ENCODE assay signal across 1 cellular context in the genomic region with DNA sequence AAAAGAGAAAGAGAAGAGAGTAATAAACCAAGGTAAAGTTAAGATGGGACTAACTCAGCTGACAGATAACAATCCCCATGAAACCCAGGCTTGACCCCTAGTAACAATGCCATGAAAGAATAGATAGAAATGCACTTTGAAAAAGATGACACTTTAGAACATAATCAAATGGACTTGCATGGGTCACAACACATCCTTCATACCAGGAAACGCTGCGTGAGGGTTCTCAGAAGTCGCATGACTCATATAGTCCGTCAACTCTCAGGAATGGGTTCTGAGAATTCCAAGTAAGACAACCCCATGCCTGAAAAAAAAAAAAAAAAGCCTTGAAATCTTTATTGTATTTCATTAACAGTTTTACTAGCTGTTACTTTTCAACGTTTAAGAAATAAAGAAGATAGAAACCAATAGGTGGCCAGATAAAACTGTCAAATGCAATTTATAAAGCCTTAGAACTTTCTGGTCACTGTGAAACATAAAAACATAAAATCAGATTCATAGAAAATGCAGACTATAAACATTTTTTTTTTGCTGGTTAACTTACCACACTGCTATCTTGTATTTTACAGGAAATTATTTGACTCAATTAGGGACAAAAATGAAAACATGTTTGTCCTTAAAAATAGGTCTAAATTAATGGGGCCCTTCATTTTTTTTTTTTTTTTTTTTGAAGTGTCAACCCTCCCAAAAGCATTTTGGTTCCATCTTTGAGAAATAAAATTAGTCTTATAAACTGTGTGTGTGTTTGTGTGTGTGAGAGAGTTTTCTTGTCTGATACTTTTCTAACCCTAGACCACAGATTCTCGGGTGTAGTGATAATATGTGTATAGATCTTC.
A peak's percentile ranks its signal among the peaks of the same experiment; 100 is the strongest.
TF ChIP-seq lines count a peak whose summit lies in the region.

No MANE protein-coding gene starts in this region.

TF ChIP-seq in K562, 482 proteins besides CTCF, POLR2A, EP300 and RAD21 (continued from another document and continues in another):
- TF ChIP-seq, protein P1, sequence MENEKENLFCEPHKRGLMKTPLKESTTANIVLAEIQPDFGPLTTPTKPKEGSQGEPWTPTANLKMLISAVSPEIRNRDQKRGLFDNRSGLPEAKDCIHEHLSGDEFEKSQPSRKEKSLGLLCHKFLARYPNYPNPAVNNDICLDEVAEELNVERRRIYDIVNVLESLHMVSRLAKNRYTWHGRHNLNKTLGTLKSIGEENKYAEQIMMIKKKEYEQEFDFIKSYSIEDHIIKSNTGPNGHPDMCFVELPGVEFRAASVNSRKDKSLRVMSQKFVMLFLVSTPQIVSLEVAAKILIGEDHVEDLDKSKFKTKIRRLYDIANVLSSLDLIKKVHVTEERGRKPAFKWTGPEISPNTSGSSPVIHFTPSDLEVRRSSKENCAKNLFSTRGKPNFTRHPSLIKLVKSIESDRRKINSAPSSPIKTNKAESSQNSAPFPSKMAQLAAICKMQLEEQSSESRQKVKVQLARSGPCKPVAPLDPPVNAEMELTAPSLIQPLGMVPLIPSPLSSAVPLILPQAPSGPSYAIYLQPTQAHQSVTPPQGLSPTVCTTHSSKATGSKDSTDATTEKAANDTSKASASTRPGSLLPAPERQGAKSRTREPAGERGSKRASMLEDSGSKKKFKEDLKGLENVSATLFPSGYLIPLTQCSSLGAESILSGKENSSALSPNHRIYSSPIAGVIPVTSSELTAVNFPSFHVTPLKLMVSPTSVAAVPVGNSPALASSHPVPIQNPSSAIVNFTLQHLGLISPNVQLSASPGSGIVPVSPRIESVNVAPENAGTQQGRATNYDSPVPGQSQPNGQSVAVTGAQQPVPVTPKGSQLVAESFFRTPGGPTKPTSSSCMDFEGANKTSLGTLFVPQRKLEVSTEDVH (IDR thresholded peaks at IDR 0.05; ENCODE audit: low read depth, partially characterized antibody) = no peak
- no peak for TF ChIP-seq SMAD1 (IDR thresholded peaks at IDR 0.05; ENCODE audit: low read depth, low read length, partially characterized antibody)
- TF ChIP-seq ZNF12 (CRISPR knock-in tag; IDR thresholded peaks at IDR 0.05) = no peak
- TF ChIP-seq, protein P2, sequence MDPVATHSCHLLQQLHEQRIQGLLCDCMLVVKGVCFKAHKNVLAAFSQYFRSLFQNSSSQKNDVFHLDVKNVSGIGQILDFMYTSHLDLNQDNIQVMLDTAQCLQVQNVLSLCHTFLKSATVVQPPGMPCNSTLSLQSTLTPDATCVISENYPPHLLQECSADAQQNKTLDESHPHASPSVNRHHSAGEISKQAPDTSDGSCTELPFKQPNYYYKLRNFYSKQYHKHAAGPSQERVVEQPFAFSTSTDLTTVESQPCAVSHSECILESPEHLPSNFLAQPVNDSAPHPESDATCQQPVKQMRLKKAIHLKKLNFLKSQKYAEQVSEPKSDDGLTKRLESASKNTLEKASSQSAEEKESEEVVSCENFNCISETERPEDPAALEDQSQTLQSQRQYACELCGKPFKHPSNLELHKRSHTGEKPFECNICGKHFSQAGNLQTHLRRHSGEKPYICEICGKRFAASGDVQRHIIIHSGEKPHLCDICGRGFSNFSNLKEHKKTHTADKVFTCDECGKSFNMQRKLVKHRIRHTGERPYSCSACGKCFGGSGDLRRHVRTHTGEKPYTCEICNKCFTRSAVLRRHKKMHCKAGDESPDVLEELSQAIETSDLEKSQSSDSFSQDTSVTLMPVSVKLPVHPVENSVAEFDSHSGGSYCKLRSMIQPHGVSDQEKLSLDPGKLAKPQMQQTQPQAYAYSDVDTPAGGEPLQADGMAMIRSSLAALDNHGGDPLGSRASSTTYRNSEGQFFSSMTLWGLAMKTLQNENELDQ (CRISPR knock-in tag; IDR thresholded peaks at IDR 0.05; ENCODE audit: borderline replicate concordance) = no peak
- TF ChIP-seq, protein P3, sequence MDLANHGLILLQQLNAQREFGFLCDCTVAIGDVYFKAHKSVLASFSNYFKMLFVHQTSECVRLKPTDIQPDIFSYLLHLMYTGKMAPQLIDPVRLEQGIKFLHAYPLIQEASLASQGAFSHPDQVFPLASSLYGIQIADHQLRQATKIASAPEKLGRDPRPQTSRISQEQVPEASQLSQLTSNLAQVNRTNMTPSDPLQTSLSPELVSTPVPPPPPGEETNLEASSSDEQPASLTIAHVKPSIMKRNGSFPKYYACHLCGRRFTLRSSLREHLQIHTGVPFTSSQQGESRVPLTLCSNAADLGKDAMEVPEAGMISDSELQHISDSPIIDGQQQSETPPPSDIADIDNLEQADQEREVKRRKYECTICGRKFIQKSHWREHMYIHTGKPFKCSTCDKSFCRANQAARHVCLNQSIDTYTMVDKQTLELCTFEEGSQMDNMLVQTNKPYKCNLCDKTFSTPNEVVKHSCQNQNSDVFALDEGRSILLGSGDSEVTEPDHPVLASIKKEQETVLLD (IDR thresholded peaks at IDR 0.05) = peak; percentile 63; the same call in 1 of the 2 replicates
- TF ChIP-seq PYGO2 (tag; IDR thresholded peaks at IDR 0.05) = no peak
- peak; percentile 54; the same call in 1 of the 2 replicates for TF ChIP-seq ZEB2 (IDR thresholded peaks at IDR 0.05)
- TF ChIP-seq ZNF699 (CRISPR knock-in tag; IDR thresholded peaks at IDR 0.05; ENCODE audit: insufficient replicate concordance) = no peak
- no peak for TF ChIP-seq ZNF3 (CRISPR knock-in tag; IDR thresholded peaks at IDR 0.05)
- TF ChIP-seq, protein P4, sequence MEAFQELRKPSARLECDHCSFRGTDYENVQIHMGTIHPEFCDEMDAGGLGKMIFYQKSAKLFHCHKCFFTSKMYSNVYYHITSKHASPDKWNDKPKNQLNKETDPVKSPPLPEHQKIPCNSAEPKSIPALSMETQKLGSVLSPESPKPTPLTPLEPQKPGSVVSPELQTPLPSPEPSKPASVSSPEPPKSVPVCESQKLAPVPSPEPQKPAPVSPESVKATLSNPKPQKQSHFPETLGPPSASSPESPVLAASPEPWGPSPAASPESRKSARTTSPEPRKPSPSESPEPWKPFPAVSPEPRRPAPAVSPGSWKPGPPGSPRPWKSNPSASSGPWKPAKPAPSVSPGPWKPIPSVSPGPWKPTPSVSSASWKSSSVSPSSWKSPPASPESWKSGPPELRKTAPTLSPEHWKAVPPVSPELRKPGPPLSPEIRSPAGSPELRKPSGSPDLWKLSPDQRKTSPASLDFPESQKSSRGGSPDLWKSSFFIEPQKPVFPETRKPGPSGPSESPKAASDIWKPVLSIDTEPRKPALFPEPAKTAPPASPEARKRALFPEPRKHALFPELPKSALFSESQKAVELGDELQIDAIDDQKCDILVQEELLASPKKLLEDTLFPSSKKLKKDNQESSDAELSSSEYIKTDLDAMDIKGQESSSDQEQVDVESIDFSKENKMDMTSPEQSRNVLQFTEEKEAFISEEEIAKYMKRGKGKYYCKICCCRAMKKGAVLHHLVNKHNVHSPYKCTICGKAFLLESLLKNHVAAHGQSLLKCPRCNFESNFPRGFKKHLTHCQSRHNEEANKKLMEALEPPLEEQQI (IDR thresholded peaks at IDR 0.05) = peak; percentile 55
- TF ChIP-seq, protein P5, sequence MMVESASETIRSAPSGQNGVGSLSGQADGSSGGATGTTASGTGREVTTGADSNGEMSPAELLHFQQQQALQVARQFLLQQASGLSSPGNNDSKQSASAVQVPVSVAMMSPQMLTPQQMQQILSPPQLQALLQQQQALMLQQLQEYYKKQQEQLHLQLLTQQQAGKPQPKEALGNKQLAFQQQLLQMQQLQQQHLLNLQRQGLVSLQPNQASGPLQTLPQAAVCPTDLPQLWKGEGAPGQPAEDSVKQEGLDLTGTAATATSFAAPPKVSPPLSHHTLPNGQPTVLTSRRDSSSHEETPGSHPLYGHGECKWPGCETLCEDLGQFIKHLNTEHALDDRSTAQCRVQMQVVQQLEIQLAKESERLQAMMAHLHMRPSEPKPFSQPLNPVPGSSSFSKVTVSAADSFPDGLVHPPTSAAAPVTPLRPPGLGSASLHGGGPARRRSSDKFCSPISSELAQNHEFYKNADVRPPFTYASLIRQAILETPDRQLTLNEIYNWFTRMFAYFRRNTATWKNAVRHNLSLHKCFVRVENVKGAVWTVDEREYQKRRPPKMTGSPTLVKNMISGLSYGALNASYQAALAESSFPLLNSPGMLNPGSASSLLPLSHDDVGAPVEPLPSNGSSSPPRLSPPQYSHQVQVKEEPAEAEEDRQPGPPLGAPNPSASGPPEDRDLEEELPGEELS (CRISPR knock-in tag; IDR thresholded peaks at IDR 0.05; ENCODE audit: borderline replicate concordance) = no peak
- peak; percentile 62 to 64; a peak in 2 of 4 replicates for TF ChIP-seq ARNT (IDR thresholded peaks at IDR 0.05)
- no peak for TF ChIP-seq PRPF4 (IDR thresholded peaks at IDR 0.05; ENCODE audit: insufficient read depth, low read depth, low read length, poor library complexity, severe bottlenecking)
- TF ChIP-seq, protein P6, sequence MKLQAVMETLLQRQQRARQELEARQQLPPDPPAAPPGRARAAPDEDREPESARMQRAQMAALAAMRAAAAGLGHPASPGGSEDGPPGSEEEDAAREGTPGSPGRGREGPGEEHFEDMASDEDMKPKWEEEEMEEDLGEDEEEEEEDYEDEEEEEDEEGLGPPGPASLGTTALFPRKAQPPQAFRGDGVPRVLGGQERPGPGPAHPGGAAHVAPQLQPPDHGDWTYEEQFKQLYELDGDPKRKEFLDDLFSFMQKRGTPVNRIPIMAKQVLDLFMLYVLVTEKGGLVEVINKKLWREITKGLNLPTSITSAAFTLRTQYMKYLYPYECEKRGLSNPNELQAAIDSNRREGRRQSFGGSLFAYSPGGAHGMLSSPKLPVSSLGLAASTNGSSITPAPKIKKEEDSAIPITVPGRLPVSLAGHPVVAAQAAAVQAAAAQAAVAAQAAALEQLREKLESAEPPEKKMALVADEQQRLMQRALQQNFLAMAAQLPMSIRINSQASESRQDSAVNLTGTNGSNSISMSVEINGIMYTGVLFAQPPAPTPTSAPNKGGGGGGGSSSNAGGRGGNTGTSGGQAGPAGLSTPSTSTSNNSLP (IDR thresholded peaks at IDR 0.05; ENCODE audit: borderline replicate concordance, low read depth, low read length) = peak; percentile 92; the same call in 1 of the 2 replicates
- TF ChIP-seq, protein P7, sequence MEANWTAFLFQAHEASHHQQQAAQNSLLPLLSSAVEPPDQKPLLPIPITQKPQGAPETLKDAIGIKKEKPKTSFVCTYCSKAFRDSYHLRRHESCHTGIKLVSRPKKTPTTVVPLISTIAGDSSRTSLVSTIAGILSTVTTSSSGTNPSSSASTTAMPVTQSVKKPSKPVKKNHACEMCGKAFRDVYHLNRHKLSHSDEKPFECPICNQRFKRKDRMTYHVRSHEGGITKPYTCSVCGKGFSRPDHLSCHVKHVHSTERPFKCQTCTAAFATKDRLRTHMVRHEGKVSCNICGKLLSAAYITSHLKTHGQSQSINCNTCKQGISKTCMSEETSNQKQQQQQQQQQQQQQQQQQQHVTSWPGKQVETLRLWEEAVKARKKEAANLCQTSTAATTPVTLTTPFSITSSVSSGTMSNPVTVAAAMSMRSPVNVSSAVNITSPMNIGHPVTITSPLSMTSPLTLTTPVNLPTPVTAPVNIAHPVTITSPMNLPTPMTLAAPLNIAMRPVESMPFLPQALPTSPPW (CRISPR knock-in tag; IDR thresholded peaks at IDR 0.05) = peak; percentile 1; the same call in 1 of the 2 replicates
- no peak for TF ChIP-seq TCF7L2 (IDR thresholded peaks at IDR 0.05; ENCODE audit: low read depth, low read length)
- no peak; the same call in none of the 2 replicates for TF ChIP-seq GABPA (tag; conservative IDR thresholded peaks at IDR 0.05; ENCODE audit: low read depth)
- TF ChIP-seq DACH1 (IDR thresholded peaks at IDR 0.05; ENCODE audit: partially characterized antibody) = no peak
- TF ChIP-seq DIDO1 (tag; IDR thresholded peaks at IDR 0.05; ENCODE audit: low read depth) = no peak
- TF ChIP-seq, protein P8, sequence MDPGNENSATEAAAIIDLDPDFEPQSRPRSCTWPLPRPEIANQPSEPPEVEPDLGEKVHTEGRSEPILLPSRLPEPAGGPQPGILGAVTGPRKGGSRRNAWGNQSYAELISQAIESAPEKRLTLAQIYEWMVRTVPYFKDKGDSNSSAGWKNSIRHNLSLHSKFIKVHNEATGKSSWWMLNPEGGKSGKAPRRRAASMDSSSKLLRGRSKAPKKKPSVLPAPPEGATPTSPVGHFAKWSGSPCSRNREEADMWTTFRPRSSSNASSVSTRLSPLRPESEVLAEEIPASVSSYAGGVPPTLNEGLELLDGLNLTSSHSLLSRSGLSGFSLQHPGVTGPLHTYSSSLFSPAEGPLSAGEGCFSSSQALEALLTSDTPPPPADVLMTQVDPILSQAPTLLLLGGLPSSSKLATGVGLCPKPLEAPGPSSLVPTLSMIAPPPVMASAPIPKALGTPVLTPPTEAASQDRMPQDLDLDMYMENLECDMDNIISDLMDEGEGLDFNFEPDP (CRISPR knock-in tag; IDR thresholded peaks at IDR 0.05) = no peak
- no peak for TF ChIP-seq ZNF584 (CRISPR knock-in tag; IDR thresholded peaks at IDR 0.05; ENCODE audit: low read depth)
- TF ChIP-seq TAF15 (IDR thresholded peaks at IDR 0.05; ENCODE audit: low read depth, low read length) = no peak
- TF ChIP-seq FOXJ3 (CRISPR knock-in tag; IDR thresholded peaks at IDR 0.05) = no peak
- no peak for TF ChIP-seq ZNF239 (CRISPR knock-in tag; IDR thresholded peaks at IDR 0.05)
